15 cellular contexts compared by ENCODE assay signal in genomic region chr12:3750616-3751015, GRCh38. TPM values are rescaled to one million over a fixed set of nuclear protein-coding genes. Genes with fewer than 3 reads are reported as not detected.
DNase-seq lines count a peak whose midpoint lies in the region; ATAC-seq and TF ChIP-seq lines count a peak whose summit lies in the region.
"Had no signal": no experiment of that assay in that cellular context is flagged by ENCODE, and none has a peak within 500 bp of the region (broad histone marks: within the 10 kb centered on the region; RNA-seq: fewer than 3 reads in every experiment).

No MANE protein-coding gene starts in this region.

- CTCF ChIA-PET in CD4-positive, alpha-beta T cell (lab: Charles Lee): no interaction called here
- CTCF ChIA-PET in activated CD8-positive, alpha-beta T cell treated with anti-CD3 and anti-CD28 coated beads for 36 hours (lab: Charles Lee): interaction anchor here (0.9 kb wide), 1 partner anchor 450 kb away, joined by 4 read pairs; no protein-coding TSS in a partner anchor

- peak overlapping the region; percentile 92 for H3K27ac Mint-ChIP-seq in CD4-positive, alpha-beta T cell
- H3K27ac Mint-ChIP-seq in activated CD8-positive, alpha-beta T cell treated with anti-CD3 and anti-CD28 coated beads for 36 hours: peak overlapping the region; percentile 90
- H3K27ac Mint-ChIP-seq in naive thymus-derived CD8-positive, alpha-beta T cell: peak overlapping the region; percentile 92 to 100 (median 98)

- DNase-seq in CD4-positive, alpha-beta T cell: no peak
- DNase-seq in activated CD8-positive, alpha-beta T cell treated with anti-CD3 and anti-CD28 coated beads for 36 hours: no peak
- no peak for DNase-seq in naive thymus-derived CD8-positive, alpha-beta T cell
- DNase-seq in GM03348 (ENCODE audit: low spot score) (no peak), left lung (no peak)
- DNase-seq in stimulated activated CD4-positive, alpha-beta T cell treated with anti-CD3 and anti-CD28 coated beads, Interleukin-2, amount 100 ng/mL, for 48 hours: no peak
- DNase-seq: activated CD8-positive, alpha-beta memory T cell treated with anti-CD3 and anti-CD28 coated beads, Interleukin-2, amount 50 U/mL, for 4 hours; DMS53; left colon; NCI-H187; ovary; PC-3; stimulated activated CD4-positive, alpha-beta T cell treated with anti-CD3 and anti-CD28 coated beads, Interleukin-4, amount 100 ng/mL, for 1 hour had no signal

- peaks cover 40% of the 10 kb centered on the region for H3K36me3 Mint-ChIP-seq in CD4-positive, alpha-beta T cell (ENCODE audit: low read depth)
- H3K36me3 Mint-ChIP-seq in activated CD8-positive, alpha-beta T cell treated with anti-CD3 and anti-CD28 coated beads for 36 hours (ENCODE audit: low read depth): peaks cover 42% of the 10 kb centered on the region
- peaks cover 0 to 18% (median 8%) of the 10 kb centered on the region in 3 donors for H3K36me3 Mint-ChIP-seq in naive thymus-derived CD8-positive, alpha-beta T cell

- no peak overlapping the region for H3K4me3 ChIP-seq in DOHH2 (ENCODE audit: low read length)
- no peak overlapping the region for H3K4me3 ChIP-seq in left lung
- H3K4me3 ChIP-seq: ovary had no signal

- intact Hi-C loops in CD4-positive, alpha-beta T cell (cut with DNase I, micrococcal nuclease): loop anchor here (5.0 to 10.0 kb wide), 7 partner anchors 33 to 1953 kb away; partner anchors contain the start of genes PARP11 (in 1 of the 2) and TIGAR (in 1 of the 2)
- intact Hi-C loops in activated CD8-positive, alpha-beta T cell treated with anti-CD3 and anti-CD28 coated beads for 36 hours (cut with micrococcal nuclease): no loop called here
- intact Hi-C loops in left lung (cut with DNase I): no loop called here

- peak overlapping the region; percentile 93 for H3K4me2 ChIP-seq in DOHH2 (ENCODE audit: low read length)

- H3K9me2 ChIP-seq in DOHH2 (replicated peaks; ENCODE audit: control insufficient read depth, low read length): no peaks in the 10 kb centered on the region

- no peaks in the 10 kb centered on the region for H4K20me1 ChIP-seq in DOHH2 (ENCODE audit: control insufficient read depth, insufficient read depth, low read depth, low read length)

- H3K27me3 ChIP-seq in CD4-positive, alpha-beta T cell (ENCODE audit: control insufficient read depth, insufficient read depth, low read length): no peaks in the 10 kb centered on the region
- H3K27me3 ChIP-seq in DOHH2 (ENCODE audit: control insufficient read depth, low read length) (no peaks in the 10 kb centered on the region), left lung (peaks cover 0 to 7% of the 10 kb centered on the region in 2 donors)
- H3K27me3 ChIP-seq: ovary had no signal

- H3K4me1 Mint-ChIP-seq in CD4-positive, alpha-beta T cell (ENCODE audit: low read depth): peaks cover 83% of the 10 kb centered on the region
- peaks cover 59% of the 10 kb centered on the region for H3K4me1 Mint-ChIP-seq in activated CD8-positive, alpha-beta T cell treated with anti-CD3 and anti-CD28 coated beads for 36 hours (ENCODE audit: low read depth)
- peaks cover 39 to 83% (median 73%) of the 10 kb centered on the region in 4 donors for H3K4me1 Mint-ChIP-seq in naive thymus-derived CD8-positive, alpha-beta T cell

- POLR2A ChIA-PET in CD4-positive, alpha-beta T cell (lab: Charles Lee): no interaction called here
- POLR2A ChIA-PET in activated CD8-positive, alpha-beta T cell treated with anti-CD3 and anti-CD28 coated beads for 36 hours (lab: Charles Lee): interaction anchor here (0.8 to 1.4 kb wide), 3 partner anchors 8 to 22 kb away, joined by 3 to 4 read pairs (median 4); no protein-coding TSS in a partner anchor
- POLR2A ChIA-PET in naive thymus-derived CD8-positive, alpha-beta T cell (lab: Charles Lee): interaction anchor here (1.0 kb wide), 1 partner anchor 788 kb away, joined by 3 read pairs; the partner anchor contains the start of gene RAD51AP1

- peaks cover 39% of the 10 kb centered on the region for H3K4me1 ChIP-seq in DOHH2 (ENCODE audit: control insufficient read depth, low read length)
- H3K4me1 ChIP-seq in left lung: peaks cover 0 to 24% of the 10 kb centered on the region in 2 donors

- no peaks in the 10 kb centered on the region for H3K9me3 Mint-ChIP-seq in CD4-positive, alpha-beta T cell
- H3K9me3 Mint-ChIP-seq in activated CD8-positive, alpha-beta T cell treated with anti-CD3 and anti-CD28 coated beads for 36 hours: no peaks in the 10 kb centered on the region
- peaks cover 0 to 2% (median 0%) of the 10 kb centered on the region in 9 donors for H3K9me3 Mint-ChIP-seq in naive thymus-derived CD8-positive, alpha-beta T cell

- H3F3A ChIP-seq in DOHH2 (ENCODE audit: control insufficient read depth, insufficient read depth): peaks cover 5% of the 10 kb centered on the region

- no peaks in the 10 kb centered on the region for H3K27me3 Mint-ChIP-seq in CD4-positive, alpha-beta T cell
- H3K27me3 Mint-ChIP-seq in activated CD8-positive, alpha-beta T cell treated with anti-CD3 and anti-CD28 coated beads for 36 hours: no peaks in the 10 kb centered on the region
- H3K27me3 Mint-ChIP-seq in naive thymus-derived CD8-positive, alpha-beta T cell: no peaks in the 10 kb centered on the region

- TF ChIP-seq CTCF in CD4-positive, alpha-beta T cell (IDR thresholded peaks at IDR 0.05): no peak
- TF ChIP-seq CTCF in DOHH2 (IDR thresholded peaks at IDR 0.05; ENCODE audit: low read depth, low read length, poor library complexity, severe bottlenecking): no peak
- TF ChIP-seq CTCF in activated CD8-positive, alpha-beta T cell treated with anti-CD3 and anti-CD28 coated beads for 36 hours (IDR thresholded peaks at IDR 0.05): no peak
- TF ChIP-seq CTCF in left lung (IDR thresholded peaks at IDR 0.05): no peak

- peak overlapping the region; percentile 26 for H3K27ac ChIP-seq in CD4-positive, alpha-beta T cell (ENCODE audit: low read depth, low read length)
- H3K27ac ChIP-seq in DOHH2 (ENCODE audit: low read depth, low read length): no peak overlapping the region
- H3K27ac ChIP-seq in left lung: no peak overlapping the region
- H3K27ac ChIP-seq: ovary had no signal

- H3K36me3 ChIP-seq in DOHH2 (ENCODE audit: control insufficient read depth, low read length) (peaks cover 13% of the 10 kb centered on the region), left lung (no peaks in the 10 kb centered on the region)
- H3K36me3 ChIP-seq: ovary had no signal

- H3K79me2 ChIP-seq in DOHH2 (ENCODE audit: control insufficient read depth, low read length): peaks cover 79% of the 10 kb centered on the region

- H3K9me3 ChIP-seq in CD4-positive, alpha-beta T cell (ENCODE audit: control insufficient read depth, low read length): no peaks in the 10 kb centered on the region
- H3K9me3 ChIP-seq in DOHH2 (ENCODE audit: control insufficient read depth, insufficient read depth, low read length) (no peaks in the 10 kb centered on the region), left lung (peaks cover 0 to 3% of the 10 kb centered on the region in 2 donors)
- H3K9me3 ChIP-seq: ovary had no signal

- peak overlapping the region; percentile 89 for H3K4me3 Mint-ChIP-seq in CD4-positive, alpha-beta T cell
- H3K4me3 Mint-ChIP-seq in activated CD8-positive, alpha-beta T cell treated with anti-CD3 and anti-CD28 coated beads for 36 hours: peak overlapping the region; percentile 80
- H3K4me3 Mint-ChIP-seq in naive thymus-derived CD8-positive, alpha-beta T cell: peak overlapping the region in 7 of 10 donors; percentile 4 to 96 (median 88)

- no peak for ATAC-seq in CD4-positive, alpha-beta T cell (ENCODE audit: poor library complexity)
- ATAC-seq in activated CD8-positive, alpha-beta T cell treated with anti-CD3 and anti-CD28 coated beads for 36 hours: no peak
- ATAC-seq in naive thymus-derived CD8-positive, alpha-beta T cell: no peak
- ATAC-seq in left lung: no peak
- ATAC-seq: HCT116, left colon, PC-3 had no signal

RNA-seq across cellular contexts. Expression of gene CRACR2A, which starts 2.3 kb away (rescaled TPM):
- 10 to 100 TPM; 23.5 to 27.5 TPM for total RNA-seq in CD4-positive, alpha-beta T cell
- total RNA-seq in activated CD8-positive, alpha-beta T cell treated with anti-CD3 and anti-CD28 coated beads for 36 hours: 10 to 100 TPM; 21.2 to 24.7 TPM
- total RNA-seq in naive thymus-derived CD8-positive, alpha-beta T cell: 10 to 100 TPM; 25.3 to 26.3 TPM
- 10 to 100 TPM in 2 of 3 donors, 1 to 10 TPM in 1; 7.7 to 17.2 (median 16.3) TPM for polyA plus RNA-seq in naive thymus-derived CD8-positive, alpha-beta T cell
- total RNA-seq in left lung: 1 to 10 TPM; 3.6 to 6.5 TPM
- total RNA-seq: PC-3 had no signal

Comparison
In these comparisons a context has a peak if more than half of its experiments do, and no peak if none do; other contexts are left out.
1. intact Hi-C loops: an anchor here in CD4-positive, alpha-beta T cell (5.0 to 10.0 kb wide); none called in activated CD8-positive, alpha-beta T cell treated with anti-CD3 and anti-CD28 coated beads for 36 hours and left lung.